ENCODE assay signal across 1 cellular context in the genomic region with DNA sequence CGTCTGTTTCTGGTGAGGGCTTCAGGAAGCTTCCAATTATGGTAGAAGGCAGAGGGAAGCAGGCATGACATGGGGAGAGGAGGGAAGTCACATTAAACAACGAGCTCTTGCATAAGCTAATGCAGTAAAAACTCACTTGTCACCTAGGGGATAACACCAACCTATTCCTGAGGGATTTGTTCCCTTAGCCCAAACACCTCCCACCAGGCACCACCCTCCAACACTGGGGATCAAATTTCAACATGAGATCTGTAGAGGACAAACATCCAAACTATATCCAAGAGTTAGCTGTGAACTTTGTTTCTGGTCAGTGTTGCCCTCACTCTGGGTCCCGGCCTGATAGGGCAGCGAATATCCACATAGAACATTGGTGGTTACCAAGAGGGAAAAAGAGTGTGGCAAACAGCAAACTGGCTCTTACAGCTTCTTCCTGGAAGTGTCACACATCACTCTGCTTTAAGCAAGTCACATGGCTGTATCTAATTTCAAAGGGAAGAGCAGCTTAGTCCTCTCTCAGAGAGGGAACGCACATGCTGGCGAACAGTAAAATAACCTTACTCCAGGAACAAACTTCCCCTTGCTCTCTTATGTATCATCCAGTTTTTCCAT.
A peak's percentile ranks its signal among the peaks of the same experiment; 100 is the strongest.
TF ChIP-seq lines count a peak whose summit lies in the region.

No MANE protein-coding gene starts in this region.

TF ChIP-seq in H1, 55 proteins besides CTCF, POLR2A, EP300 and RAD21 (continued from another document):
- TF ChIP-seq, protein P1, sequence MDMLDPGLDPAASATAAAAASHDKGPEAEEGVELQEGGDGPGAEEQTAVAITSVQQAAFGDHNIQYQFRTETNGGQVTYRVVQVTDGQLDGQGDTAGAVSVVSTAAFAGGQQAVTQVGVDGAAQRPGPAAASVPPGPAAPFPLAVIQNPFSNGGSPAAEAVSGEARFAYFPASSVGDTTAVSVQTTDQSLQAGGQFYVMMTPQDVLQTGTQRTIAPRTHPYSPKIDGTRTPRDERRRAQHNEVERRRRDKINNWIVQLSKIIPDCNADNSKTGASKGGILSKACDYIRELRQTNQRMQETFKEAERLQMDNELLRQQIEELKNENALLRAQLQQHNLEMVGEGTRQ (IDR thresholded peaks at IDR 0.05; ENCODE audit: low read length): peak; percentile 23; the same call in 1 of the 2 replicates
- TF ChIP-seq RXRA (IDR thresholded peaks at IDR 0.05; ENCODE audit: insufficient read depth, low read depth, low read length) (no peak), SIRT6 (IDR thresholded peaks at IDR 0.05; ENCODE audit: low read length) (no peak), ZNF274 (IDR thresholded peaks at IDR 0.05; ENCODE audit: borderline replicate concordance, extremely low read depth, low read length) (no peak), CBX5 (IDR thresholded peaks at IDR 0.05; ENCODE audit: low read depth, low read length) (no peak), CREB1 (IDR thresholded peaks at IDR 0.05) (no peak), E2F6 (IDR thresholded peaks at IDR 0.05) (peak; percentile 58; the same call in 1 of the 2 replicates), POU5F1 (IDR thresholded peaks at IDR 0.05; ENCODE audit: low read depth, low read length) (no peak), ATF3 (IDR thresholded peaks at IDR 0.05; ENCODE audit: insufficient read depth, low read depth, low read length) (no peak), GABPA (IDR thresholded peaks at IDR 0.05; ENCODE audit: borderline replicate concordance, insufficient read depth, low read length) (no peak)
TF ChIP-seq in H1: peak in this region for 3.
